14 cellular contexts compared by ENCODE assay signal in genomic region chr2:127057371-127058245, GRCh38. TPM values are rescaled to one million over a fixed set of nuclear protein-coding genes. Genes with fewer than 3 reads are reported as not detected.
DNase-seq lines count a peak whose midpoint lies in the region; ATAC-seq, FAIRE-seq and TF ChIP-seq lines count a peak whose summit lies in the region.
"Had no signal": no experiment of that assay in that cellular context is flagged by ENCODE, and none has a peak within 500 bp of the region (broad histone marks: within the 10 kb centered on the region; RNA-seq: fewer than 3 reads in every experiment).

No MANE protein-coding gene starts in this region.

- FAIRE-seq in HepG2 (lab: Jason Lieb, UNC) (no peak), H1 (lab: Jason Lieb, UNC) (no peak)
- FAIRE-seq: GM12892 had no signal

- H2AFZ ChIP-seq in HepG2 (ENCODE audit: low read length) (no peak overlapping the region), H1 (ENCODE audit: low read length) (no peak overlapping the region), neuronal stem cell (ENCODE audit: low read length) (no peak overlapping the region), PC-3 (ENCODE audit: low read length) (no peak overlapping the region)

- no peak overlapping the region for H3K14ac ChIP-seq in H1 (ENCODE audit: insufficient read length)
- peak overlapping the region; percentile 99 for H3K14ac ChIP-seq in neuronal stem cell (ENCODE audit: low read length)

- POLR2A ChIA-PET in HepG2 (lab: Yijun Ruan, JAX) = no interaction called here
- POLR2A ChIA-PET in H1 (lab: Charles Lee; ENCODE audit: partially characterized antibody) = no interaction called here
- POLR2A ChIA-PET in PC-3 (lab: Charles Lee; ENCODE audit: unreplicated experiment) = no interaction called here

- H4K20me1 ChIP-seq in HepG2 (ENCODE audit: insufficient read depth, low read length) = no peaks in the 10 kb centered on the region
- peaks cover 0 to 3% of the 10 kb centered on the region in 2 experiments for H4K20me1 ChIP-seq in H1 (replicated peaks in 1 of 2; ENCODE audit: control insufficient read depth in 1 of 2, insufficient read depth in 2 of 2, low read length in 2 of 2)
- H4K20me1 ChIP-seq in PC-3 (ENCODE audit: low read length) = no peaks in the 10 kb centered on the region

- H2AK5ac ChIP-seq in H1 (ENCODE audit: low read depth, low read length) (no peak overlapping the region), neuronal stem cell (ENCODE audit: low read depth, low read length) (peak overlapping the region; percentile 11)

- H3K56ac ChIP-seq in H1 (replicated peaks; ENCODE audit: insufficient read length, low read depth, low read length) = no peak overlapping the region

- H4K8ac ChIP-seq in H1 (ENCODE audit: extremely low read depth, insufficient read depth, low read length) (no peak overlapping the region), neuronal stem cell (ENCODE audit: low read depth, low read length) (no peak overlapping the region)

- H3K18ac ChIP-seq in H1 (ENCODE audit: extremely low read depth, low read length) (no peak overlapping the region), neuronal stem cell (ENCODE audit: low read length) (no peak overlapping the region)

- H3K4me1 ChIP-seq in HepG2 (ENCODE audit: insufficient read depth, low read length) = peaks cover 12% of the 10 kb centered on the region
- peaks cover 0 to 23% (median 9%) of the 10 kb centered on the region in 4 donors for H3K4me1 ChIP-seq in right lobe of liver
- no peaks in the 10 kb centered on the region for H3K4me1 ChIP-seq in H1 (replicated peaks in 1 of 4; ENCODE audit: control insufficient read depth in 3 of 4, insufficient read depth in 4 of 4, low read length in 3 of 4)
- peaks cover 0 to 4% of the 10 kb centered on the region in 2 donors for H3K4me1 ChIP-seq in neuronal stem cell (ENCODE audit: control insufficient read depth in 2 of 2, insufficient read depth in 1 of 2, low read depth in 1 of 2, low read length in 2 of 2)
- H3K4me1 ChIP-seq in PC-3 (ENCODE audit: insufficient read depth, low read length) = no peaks in the 10 kb centered on the region

- H3K36me3 ChIP-seq in HepG2 (replicated peaks in 1 of 2; ENCODE audit: control insufficient read depth in 1 of 2, insufficient read depth in 2 of 2, low read length in 2 of 2) (no peaks in the 10 kb centered on the region), right lobe of liver (no peaks in the 10 kb centered on the region), H1 (ENCODE audit: control insufficient read depth in 2 of 4, insufficient read depth in 4 of 4, low read length in 3 of 4) (peaks cover 0 to 2% (median 0%) of the 10 kb centered on the region in 4 experiments; a peak in 2 of 8 replicates), neuronal stem cell (replicated peaks in 1 of 2; ENCODE audit: control insufficient read depth in 2 of 2, insufficient read depth in 2 of 2, low read length in 2 of 2) (peaks cover 8% of the 10 kb centered on the region in 2 donors), PC-3 (ENCODE audit: low read depth, low read length) (0 out of 2 replicates have a peak, but pooled peaks cover 3% of the 10 kb centered on the region)

- CTCF ChIA-PET in HepG2 (lab: Yijun Ruan, JAX; ENCODE audit: low intra/inter-chr PET ratio, low total read pairs) (no interaction called here), H1 (lab: Charles Lee; ENCODE audit: partially characterized antibody) (interaction anchor here (0.9 to 1.6 kb wide), 2 partner anchors 10 to 15 kb away, joined by 3 to 5 read pairs; no protein-coding TSS in a partner anchor), PC-3 (lab: Charles Lee) (no interaction called here)

- in situ Hi-C loops in HepG2 (cut with HindIII; ENCODE audit: extremely low pct_ligation_motif_present, low pct_unique_long_range_greater_than_20kb) = no loop called here

- H3K23ac ChIP-seq in H1 (ENCODE audit: insufficient read length) = no peak overlapping the region
- no peak overlapping the region for H3K23ac ChIP-seq in neuronal stem cell (ENCODE audit: low read depth, low read length, poor library complexity)

- no peaks in the 10 kb centered on the region for H3K9me2 ChIP-seq in PC-3 (replicated peaks; ENCODE audit: low read length)

- H2BK15ac ChIP-seq in H1 (ENCODE audit: low read length) (0 out of 2 replicates have a peak overlapping the region, but pooled peaks have one; percentile 72), neuronal stem cell (ENCODE audit: low read length) (no peak overlapping the region)

- H4K5ac ChIP-seq in H1 (ENCODE audit: insufficient read length, low read depth, low read length) = no peak overlapping the region

- no peak overlapping the region for H3K4me2 ChIP-seq in HepG2 (ENCODE audit: low read depth, low read length)
- H3K4me2 ChIP-seq in H1 (ENCODE audit: insufficient read depth in 1 of 2, low read depth in 2 of 2, low read length in 2 of 2) = no peak overlapping the region
- H3K4me2 ChIP-seq in neuronal stem cell (ENCODE audit: insufficient read depth, low read length, poor library complexity, severe bottlenecking) = no peak overlapping the region
- no peak overlapping the region for H3K4me2 ChIP-seq in PC-3 (ENCODE audit: low read length)
- H3K4me2 ChIP-seq: BLaER1 had no signal

- H4K91ac ChIP-seq in H1 (replicated peaks; ENCODE audit: insufficient read length, low read length) (no peak overlapping the region), neuronal stem cell (ENCODE audit: low read depth, low read length, poor library complexity) (no peak overlapping the region)

- H3K23me2 ChIP-seq in H1 (ENCODE audit: low read depth, low read length) = no peaks in the 10 kb centered on the region

- no peak overlapping the region for H3K4ac ChIP-seq in H1 (replicated peaks; ENCODE audit: insufficient read length, low read depth, low read length)
- no peak overlapping the region for H3K4ac ChIP-seq in neuronal stem cell (ENCODE audit: low read length)

- H3K79me2 ChIP-seq in HepG2 (ENCODE audit: insufficient read depth, low read length) = no peaks in the 10 kb centered on the region
- H3K79me2 ChIP-seq in H1 (ENCODE audit: control insufficient read depth in 1 of 2, insufficient read depth in 2 of 2, low read length in 2 of 2) = no peaks in the 10 kb centered on the region
- H3K79me2 ChIP-seq in PC-3 (ENCODE audit: low read length) = no peaks in the 10 kb centered on the region

- BruUV-seq in HepG2 (replicated peaks; lab: Mats Ljungman, UMichigan) = no TSS peak
- no TSS peak for BruUV-seq in PC-3 (replicated peaks; lab: Mats Ljungman, UMichigan)

- TF ChIP-seq POLR2A in HepG2 (IDR thresholded peaks at IDR 0.05; ENCODE audit: insufficient read depth in 1 of 2, low read depth in 2 of 2, low read length in 2 of 2) (no peak), right lobe of liver (IDR thresholded peaks at IDR 0.05) (no peak), H1 (IDR thresholded peaks at IDR 0.05; ENCODE audit: control extremely low read depth in 1 of 2, low read depth in 2 of 2, low read length in 2 of 2) (no peak)

- H3K9me3 ChIP-seq in HepG2 (ENCODE audit: low read length) (no peaks in the 10 kb centered on the region), right lobe of liver (no peaks in the 10 kb centered on the region), H1 (ENCODE audit: insufficient read depth in 2 of 2, low read depth in 1 of 2, low read length in 1 of 2) (no peaks in the 10 kb centered on the region), neuronal stem cell (replicated peaks in 1 of 2; ENCODE audit: control insufficient read depth in 2 of 2, insufficient read depth in 1 of 2, low read depth in 1 of 2, low read length in 2 of 2) (peaks cover 0 to 4% of the 10 kb centered on the region in 2 donors), PC-3 (ENCODE audit: low read length) (no peaks in the 10 kb centered on the region)
- H3K9me3 ChIP-seq: BLaER1 had no signal

- H3K27me3 ChIP-seq in HepG2 (ENCODE audit: control insufficient read depth in 1 of 2, insufficient read depth in 2 of 2, low read length in 2 of 2) (no peaks in the 10 kb centered on the region; a peak in 2 of 5 replicates), right lobe of liver (no peaks in the 10 kb centered on the region), H1 (replicated peaks in 1 of 4; ENCODE audit: control insufficient read depth in 3 of 4, extremely low read depth in 1 of 4, insufficient read depth in 3 of 4, low read length in 3 of 4) (no peaks in the 10 kb centered on the region), neuronal stem cell (ENCODE audit: control insufficient read depth in 3 of 3, insufficient read depth in 3 of 3, low read depth in 1 of 3, low read length in 3 of 3) (no peaks in the 10 kb centered on the region), PC-3 (ENCODE audit: low read length) (no peaks in the 10 kb centered on the region)
- H3K27me3 ChIP-seq: BLaER1 had no signal

- H2BK5ac ChIP-seq in H1 (ENCODE audit: low read depth, low read length) = no peak overlapping the region
- peak overlapping the region; percentile 46 for H2BK5ac ChIP-seq in neuronal stem cell (ENCODE audit: low read length)

- H3K4me3 ChIP-seq in HepG2 (replicated peaks in 1 of 3; ENCODE audit: insufficient read depth in 1 of 3, low read depth in 2 of 3, low read length in 3 of 3) (no peak overlapping the region), right lobe of liver (no peak overlapping the region), H1 (ENCODE audit: extremely low read depth in 1 of 4, insufficient read depth in 2 of 4, low read depth in 3 of 4, low read length in 4 of 4) (no peak overlapping the region), neuronal stem cell (ENCODE audit: low read length in 2 of 2) (no peak overlapping the region), PC-3 (ENCODE audit: low read length) (no peak overlapping the region)
- H3K4me3 ChIP-seq: BLaER1 had no signal

- H3K9ac ChIP-seq in HepG2 (ENCODE audit: insufficient read depth, low read depth, low read length) (no peak overlapping the region), H1 (replicated peaks in 1 of 4; ENCODE audit: extremely low read depth in 1 of 4, low read depth in 3 of 4, low read length in 3 of 4) (no peak overlapping the region), neuronal stem cell (ENCODE audit: low read depth, low read length, poor library complexity) (no peak overlapping the region), PC-3 (ENCODE audit: low read length) (no peak overlapping the region)
- H3K9ac ChIP-seq: BLaER1 had no signal

- no peak overlapping the region for H2BK20ac ChIP-seq in H1 (ENCODE audit: low read length)

- no peaks in the 10 kb centered on the region for H3K79me1 ChIP-seq in H1 (ENCODE audit: low read depth, low read length)
- peaks cover 9% of the 10 kb centered on the region for H3K79me1 ChIP-seq in neuronal stem cell (ENCODE audit: low read depth, low read length)

- TF ChIP-seq CTCF in HepG2 (CRISPR knock-in tag; IDR thresholded peaks at IDR 0.05) = no peak
- no peak for TF ChIP-seq CTCF in right lobe of liver (IDR thresholded peaks at IDR 0.05)
- TF ChIP-seq CTCF in H1 (IDR thresholded peaks at IDR 0.05; ENCODE audit: control extremely low read depth in 1 of 3, insufficient read depth in 1 of 3, low read depth in 1 of 3, low read length in 3 of 3) = no peak
- no peak for TF ChIP-seq CTCF in PC-3 (conservative IDR thresholded peaks at IDR 0.05; ENCODE audit: low read depth, low read length)

- no peak overlapping the region for H2BK12ac ChIP-seq in H1 (ENCODE audit: low read depth, low read length)
- H2BK12ac ChIP-seq in neuronal stem cell (ENCODE audit: low read length) = no peak overlapping the region

- intact Hi-C loops in HepG2 (cut with micrococcal nuclease; ENCODE audit: unreplicated experiment) = no loop called here
- intact Hi-C loops in right lobe of liver (cut with DNase I) = no loop called here
- intact Hi-C loops in PC-3 (cut with micrococcal nuclease) = no loop called here

- no peak for ATAC-seq in HepG2
- no peak for ATAC-seq in right lobe of liver
- ATAC-seq in PC-3 = no peak
- ATAC-seq: CD8-positive, alpha-beta T cell had no signal

- no peaks in the 10 kb centered on the region for H3F3A ChIP-seq in PC-3 (ENCODE audit: low read length, unreplicated experiment)

- WGBS in HepG2 (ENCODE audit: low lambda C conversion rate) = 65% methylated on average over 28 of the region's 31 CpGs
- 91% methylated on average over 12 of the region's 31 CpGs for WGBS in right lobe of liver (ENCODE audit: insufficient coverage, low coverage, low lambda C conversion rate, missing lambda C conversion rate)
- 92% methylated on average over 29 of the region's 31 CpGs; no CpG with 5 or more reads in 1 of the 2 experiments for WGBS in H1 (ENCODE audit: extremely low coverage in 1 of 2, insufficient coverage in 1 of 2, insufficient read length in 1 of 2, insufficient replicate concordance in 2 of 2, low coverage in 1 of 2, low lambda C conversion rate in 2 of 2, missing lambda C conversion rate in 1 of 2), 2 experiments
- no CpG with 5 or more reads among the region's 31 CpGs for WGBS in neuronal stem cell (ENCODE audit: extremely low coverage in 2 of 2, insufficient read length in 2 of 2, insufficient replicate concordance in 1 of 2), 2 donors

- no peak for TF ChIP-seq EP300 in HepG2 (IDR thresholded peaks at IDR 0.05; ENCODE audit: low read depth in 2 of 2, low read length in 2 of 2)
- TF ChIP-seq EP300 in HepG2 (CRISPR knock-in tag; IDR thresholded peaks at IDR 0.05; ENCODE audit: borderline replicate concordance) = no peak
- TF ChIP-seq EP300 in H1 (IDR thresholded peaks at IDR 0.05; ENCODE audit: borderline replicate concordance in 1 of 2, low read depth in 2 of 2, low read length in 2 of 2) = no peak

- TF ChIP-seq RAD21 in HepG2 (CRISPR knock-in tag; IDR thresholded peaks at IDR 0.05) = no peak
- TF ChIP-seq RAD21 in H1 (IDR thresholded peaks at IDR 0.05 in 1 of 2, conservative IDR thresholded peaks at IDR 0.05 in 1 of 2; ENCODE audit: low read depth in 2 of 2, low read length in 2 of 2) = no peak

- DNase-seq in HepG2 (ENCODE audit: low spot score) (no peak), right lobe of liver (no peak), H1 (ENCODE audit: low read depth in 1 of 2, low spot score in 2 of 2) (no peak), neuronal stem cell (ENCODE audit: low spot score) (no peak), PC-3 (no peak), UCSD-AML1 (lab: John Stamatoyannopoulos, UW; ENCODE audit: unreplicated experiment) (no peak)
- no peak for DNase-seq in activated CD4-positive, alpha-beta T cell treated with anti-CD3 and anti-CD28 coated beads, Interleukin-2, amount 50 U/mL, for 4 hours
- DNase-seq: CD8-positive, alpha-beta T cell; DMS53; KG1; NCI-H1694 treated with DMSO at 0.1 percent for 48 hours; SIG-M5 had no signal

- H3K27ac ChIP-seq in HepG2 (ENCODE audit: extremely low read length, insufficient read depth, low read length) (no peak overlapping the region), right lobe of liver (no peak overlapping the region), H1 (ENCODE audit: low read depth, low read length) (no peak overlapping the region), neuronal stem cell (replicated peaks; ENCODE audit: low read length) (no peak overlapping the region), PC-3 (ENCODE audit: low read length) (no peak overlapping the region)
- H3K27ac ChIP-seq: BLaER1 had no signal

- H2BK120ac ChIP-seq in H1 (replicated peaks; ENCODE audit: low read depth, low read length) = no peak overlapping the region
- H2BK120ac ChIP-seq in neuronal stem cell (ENCODE audit: low read depth, low read length) = no peak overlapping the region

RNA-seq across cellular contexts. Expression of gene BIN1, which starts 49.3 kb away (rescaled TPM):
- total RNA-seq in HepG2 (2016; rRNA removed; fragmentation: Illumina TruSeq; extraction: Trizol) (0.93 and 0.98 TPM in 2 replicates), right lobe of liver (10 to 100 TPM; 20.4 to 30.8 (median 26.3) TPM), PC-3 (2014; rRNA removed) (58.9 and 77.5 TPM in 2 replicates)
- 0.61 and 1.1 TPM in 2 replicates for total RNA-seq in HepG2 (2016; cell fraction: cytosol; rRNA removed; fragmentation: Illumina TruSeq; extraction: Trizol; ENCODE audit: low read depth)
- total RNA-seq in HepG2 (2016; cell fraction: insoluble cytoplasmic fraction; rRNA removed; fragmentation: Illumina TruSeq; extraction: Trizol) = 0.58 and 0.97 TPM in 2 replicates
- 1.2 TPM in 2 replicates for total RNA-seq in HepG2 (2016; cell fraction: membrane; rRNA removed; fragmentation: Illumina TruSeq; extraction: Trizol)
- 0.28 and 0.41 TPM in 2 replicates for total RNA-seq in HepG2 (2016; cell fraction: nucleus; rRNA removed; fragmentation: Illumina TruSeq; extraction: Trizol)
- polyA plus RNA-seq in HepG2 (2011; rRNA removed) (0.51 and 1.2 TPM in 2 replicates), H1 (2011; rRNA removed) (23.6 and 35.1 TPM in 2 replicates)
- polyA plus RNA-seq in HepG2 (2011; cell fraction: cytosol; rRNA removed) = 0.42 and 1.3 TPM in 2 replicates
- 1.2 and 2.2 TPM in 2 replicates for polyA plus RNA-seq in HepG2 (2011; cell fraction: nucleus; rRNA removed)
- 1.3 and 1.6 TPM in 2 replicates for polyA plus RNA-seq in HepG2 (2012)
- polyA plus RNA-seq in HepG2 (2016; cell fraction: cytosol; fragmentation: Illumina TruSeq; extraction: Trizol; ENCODE audit: low read depth) = 0.84 and 1.2 TPM in 2 replicates
- polyA plus RNA-seq in HepG2 (2016; cell fraction: insoluble cytoplasmic fraction; fragmentation: Illumina TruSeq; extraction: Trizol; ENCODE audit: low read depth) = 1.0 and 1.9 TPM in 2 replicates
- polyA plus RNA-seq in HepG2 (2016; cell fraction: membrane; fragmentation: Illumina TruSeq; extraction: Trizol; ENCODE audit: low read depth) = 0.97 and 1.1 TPM in 2 replicates
- 0.85 and 0.91 TPM in 2 replicates for polyA plus RNA-seq in HepG2 (2016; cell fraction: nucleus; fragmentation: Illumina TruSeq; extraction: Trizol; ENCODE audit: insufficient read depth, low read depth)
- 0.84 and 28.9 TPM in 2 replicates for polyA minus RNA-seq in HepG2 (2011; rRNA and poly(A)+ RNA removed; ENCODE audit: low replicate concordance)
- 0.59 and 0.79 TPM in 2 replicates for polyA minus RNA-seq in HepG2 (2011; cell fraction: cytosol; rRNA and poly(A)+ RNA removed)
- polyA minus RNA-seq in HepG2 (2011; cell fraction: nucleus; rRNA and poly(A)+ RNA removed) = 0.50 and 0.90 TPM in 2 replicates
- 35.6 and 41.9 TPM in 2 replicates for total RNA-seq in H1 (2021; fragmentation: NEBNext Ultra II Directional; extraction: Animal tissue kit (Norgen Biotek cat#: 25700))
- 39.0 TPM for polyA plus RNA-seq in H1 (2011; cell fraction: cytosol; rRNA removed)
- 102 TPM for polyA plus RNA-seq in H1 (2011; cell fraction: nucleus; rRNA removed)
- polyA plus RNA-seq in H1 (2012, experiment 1 of 2) = 35.4 to 47.3 TPM (median 43.6 TPM) in 4 replicates
- polyA plus RNA-seq in H1 (2012, experiment 2 of 2) = 30.3 TPM
- polyA plus RNA-seq in H1 (2013, experiment 1 of 2) = 32.3 TPM
- 31.5 TPM for polyA plus RNA-seq in H1 (2013, experiment 2 of 2)
- polyA minus RNA-seq in H1 (2011; rRNA and poly(A)+ RNA removed) = 14.7 and 16.2 TPM in 2 replicates
- polyA minus RNA-seq in H1 (2011; cell fraction: cytosol; rRNA and poly(A)+ RNA removed) = 14.2 TPM
- 19.4 TPM for polyA minus RNA-seq in H1 (2011; cell fraction: nucleus; rRNA and poly(A)+ RNA removed)
- polyA plus RNA-seq in neuronal stem cell (2013, experiment 1 of 2) = 58.5 TPM
- polyA plus RNA-seq in neuronal stem cell (2013, experiment 2 of 2) = 59.1 TPM

Comparison
In these comparisons a context has a peak if more than half of its experiments do, and no peak if none do; other contexts are left out.
1. RNA of gene BIN1, which starts 49.3 kb away (total RNA-seq): 58.9 to 77.5 TPM in PC-3, 35.6 to 41.9 TPM in H1 and 20.4 to 30.8 TPM in right lobe of liver; 0.28 to 1.2 TPM in HepG2; every median in the first group is over 4 times any median in the second.
2. Of the 41 proteins assayed by ChIP-seq in both HepG2 and H1: peak only in HepG2: TAF1; only in H1: none; in both: none; in neither: 40.